ENCODE assay signal across 10 cellular contexts in genomic region chr3:157064402-157064801, GRCh38.
DNase-seq lines count a peak whose midpoint lies in the region; ATAC-seq and TF ChIP-seq lines count a peak whose summit lies in the region.
"Had no signal": no experiment of that assay in that cellular context is flagged by ENCODE, and none has a peak within 500 bp of the region (broad histone marks: within the 10 kb centered on the region; RNA-seq: fewer than 3 reads in every experiment).

No MANE protein-coding gene starts in this region.

- H3K4me3 Mint-ChIP-seq in HFFc6, result no peak overlapping the region
- H3K4me3 Mint-ChIP-seq: activated naive CD4-positive, alpha-beta T cell treated with anti-CD3 and anti-CD28 coated beads, Interleukin-2, amount 50 U/mL, for 24 hours had no signal

- H3K36me3 Mint-ChIP-seq in HFFc6 (ENCODE audit: low read depth), result no peaks in the 10 kb centered on the region
- H3K36me3 Mint-ChIP-seq: activated naive CD4-positive, alpha-beta T cell treated with anti-CD3 and anti-CD28 coated beads, Interleukin-2, amount 50 U/mL, for 24 hours had no signal

- H3K9me3 Mint-ChIP-seq in HFFc6, result no peaks in the 10 kb centered on the region
- H3K9me3 Mint-ChIP-seq: activated naive CD4-positive, alpha-beta T cell treated with anti-CD3 and anti-CD28 coated beads, Interleukin-2, amount 50 U/mL, for 24 hours had no signal

- no peaks in the 10 kb centered on the region for H3K36me3 ChIP-seq in gastroesophageal sphincter
- H3K36me3 ChIP-seq in effector memory CD4-positive, alpha-beta T cell (ENCODE audit: control insufficient read depth, insufficient read depth, low read length), result no peaks in the 10 kb centered on the region

- no peak overlapping the region for H3K27ac ChIP-seq in gastroesophageal sphincter
- no peak overlapping the region for H3K27ac ChIP-seq in effector memory CD4-positive, alpha-beta T cell (ENCODE audit: insufficient read depth, low read length, poor library complexity, severe bottlenecking)

- H3K4me3 ChIP-seq in gastroesophageal sphincter, result no peak overlapping the region
- no peak overlapping the region for H3K4me3 ChIP-seq in effector memory CD4-positive, alpha-beta T cell (ENCODE audit: insufficient read depth, low read depth, low read length, poor library complexity, severe bottlenecking)

- ATAC-seq in GM18511 (IDR thresholded peaks at IDR 0.05; ENCODE audit: unreplicated experiment) (peak; percentile 81), GM21576 (IDR thresholded peaks at IDR 0.05; ENCODE audit: unreplicated experiment) (peak; percentile 76), HG03442 (IDR thresholded peaks at IDR 0.05; ENCODE audit: unreplicated experiment) (peak; percentile 75), gastroesophageal sphincter (peak; percentile 36)

- TF ChIP-seq EP300 in gastroesophageal sphincter (IDR thresholded peaks at IDR 0.05), result no peak

- DNase-seq in effector memory CD4-positive, alpha-beta T cell, result no peak
- DNase-seq in NCI-H146 treated with DMSO at 0.1 percent for 48 hours (lab: John Stamatoyannopoulos, UW; ENCODE audit: unreplicated experiment), result no peak
- DNase-seq in dedifferentiated amniotic fluid mesenchymal stem cell (ENCODE audit: extremely low spot score), result no peak
- no peak for DNase-seq in HFFc6
- DNase-seq: stimulated activated CD4-positive, alpha-beta T cell treated with anti-CD3 and anti-CD28 coated beads, Interleukin-2, amount 100 ng/mL, for 48 hours had no signal

- peaks cover 12% of the 10 kb centered on the region; the same call in 1 of the 2 replicates for H3K4me1 Mint-ChIP-seq in HFFc6 (ENCODE audit: low read depth)

- H3K27ac Mint-ChIP-seq in HFFc6, result no peak overlapping the region
- H3K27ac Mint-ChIP-seq: activated naive CD4-positive, alpha-beta T cell treated with anti-CD3 and anti-CD28 coated beads, Interleukin-2, amount 50 U/mL, for 24 hours had no signal

- TF ChIP-seq POLR2A in gastroesophageal sphincter (IDR thresholded peaks at IDR 0.05), result no peak

- peaks cover 32% of the 10 kb centered on the region for H3K27me3 Mint-ChIP-seq in HFFc6 (ENCODE audit: insufficient read depth)

- 59 to 93% methylated on average over 3 to 5 of the region's 7 CpGs for WGBS in gastroesophageal sphincter (ENCODE audit: low coverage in 1 of 2), 2 donors

- H3K27me3 ChIP-seq in gastroesophageal sphincter, result no peaks in the 10 kb centered on the region
- H3K27me3 ChIP-seq in effector memory CD4-positive, alpha-beta T cell (replicated peaks; ENCODE audit: control insufficient read depth, insufficient read depth, low read length, poor library complexity, severe bottlenecking), result no peaks in the 10 kb centered on the region

- no peaks in the 10 kb centered on the region for H3K9me3 ChIP-seq in gastroesophageal sphincter
- no peaks in the 10 kb centered on the region for H3K9me3 ChIP-seq in effector memory CD4-positive, alpha-beta T cell (ENCODE audit: control insufficient read depth, low read length)

- TF ChIP-seq CTCF in gastroesophageal sphincter (IDR thresholded peaks at IDR 0.05) (no peak), HFFc6 (IDR thresholded peaks at IDR 0.05) (no peak)

- no peaks in the 10 kb centered on the region for H3K4me1 ChIP-seq in gastroesophageal sphincter
- H3K4me1 ChIP-seq in effector memory CD4-positive, alpha-beta T cell (ENCODE audit: control insufficient read depth, insufficient read depth, low read length, poor library complexity, severe bottlenecking), result peaks cover 13% of the 10 kb centered on the region
